ENCODE assay signal across 7 cellular contexts in the genomic region with DNA sequence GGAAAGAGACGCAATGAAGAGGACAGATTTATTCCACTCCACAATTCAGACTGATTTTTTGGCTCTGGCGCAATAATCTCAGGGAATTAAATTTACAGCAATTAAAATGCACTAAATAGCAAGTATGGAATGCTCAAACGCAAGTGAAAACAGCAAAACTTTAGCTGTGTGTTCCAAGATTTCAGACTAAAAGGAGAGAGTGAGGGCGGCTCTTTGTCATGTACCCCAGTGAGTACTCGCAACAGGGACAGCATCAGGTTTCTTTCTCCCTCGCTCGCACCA. TPM values are rescaled to one million over a fixed set of nuclear protein-coding genes. Genes with fewer than 3 reads are reported as not detected.
DNase-seq lines count a peak whose midpoint lies in the region; ATAC-seq and TF ChIP-seq lines count a peak whose summit lies in the region.

No MANE protein-coding gene starts in this region.

- peak overlapping the region; percentile 93 for H3K4me3 Mint-ChIP-seq in activated CD8-positive, alpha-beta T cell treated with anti-CD3 and anti-CD28 coated beads, Interleukin-2, amount 10 ng/mL, durations not matched to agents 7 days and 5 days
- peak overlapping the region; percentile 100 for H3K4me3 Mint-ChIP-seq in stimulated activated naive B cell treated with anti-CD40 and anti-IgM and Interleukin-4, amounts not matched to agents 10 μg/mL and 1 μg/mL and 100 μg/mL, for 72 hours

- H3K27me3 Mint-ChIP-seq in activated CD8-positive, alpha-beta T cell treated with anti-CD3 and anti-CD28 coated beads, Interleukin-2, amount 10 ng/mL, durations not matched to agents 7 days and 5 days (ENCODE audit: low read depth): peaks cover 12% of the 10 kb centered on the region
- no peaks in the 10 kb centered on the region for H3K27me3 Mint-ChIP-seq in stimulated activated naive B cell treated with anti-CD40 and anti-IgM and Interleukin-4, amounts not matched to agents 10 μg/mL and 1 μg/mL and 100 μg/mL, for 72 hours

- no peak for TF ChIP-seq CTCF in HFF-Myc (IDR thresholded peaks at IDR 0.05; ENCODE audit: low read depth, low read length, missing control alignments)

- H3K9me3 Mint-ChIP-seq in activated CD8-positive, alpha-beta T cell treated with anti-CD3 and anti-CD28 coated beads, Interleukin-2, amount 10 ng/mL, durations not matched to agents 7 days and 5 days (ENCODE audit: insufficient read depth): no peaks in the 10 kb centered on the region
- no peaks in the 10 kb centered on the region for H3K9me3 Mint-ChIP-seq in stimulated activated naive B cell treated with anti-CD40 and anti-IgM and Interleukin-4, amounts not matched to agents 10 μg/mL and 1 μg/mL and 100 μg/mL, for 72 hours

- CTCF ChIA-PET in activated CD8-positive, alpha-beta T cell treated with anti-CD3 and anti-CD28 coated beads, Interleukin-2, amount 10 ng/mL, durations not matched to agents 7 days and 5 days (lab: Charles Lee): no interaction called here

- peaks cover 2% of the 10 kb centered on the region for H3K36me3 Mint-ChIP-seq in activated CD8-positive, alpha-beta T cell treated with anti-CD3 and anti-CD28 coated beads, Interleukin-2, amount 10 ng/mL, durations not matched to agents 7 days and 5 days (ENCODE audit: low read depth)
- H3K36me3 Mint-ChIP-seq in stimulated activated naive B cell treated with anti-CD40 and anti-IgM and Interleukin-4, amounts not matched to agents 10 μg/mL and 1 μg/mL and 100 μg/mL, for 72 hours: peaks cover 0 to 2% of the 10 kb centered on the region in 2 donors

- H3K27ac Mint-ChIP-seq in activated CD8-positive, alpha-beta T cell treated with anti-CD3 and anti-CD28 coated beads, Interleukin-2, amount 10 ng/mL, durations not matched to agents 7 days and 5 days: peak overlapping the region; percentile 88
- peak overlapping the region; percentile 97 for H3K27ac Mint-ChIP-seq in stimulated activated naive B cell treated with anti-CD40 and anti-IgM and Interleukin-4, amounts not matched to agents 10 μg/mL and 1 μg/mL and 100 μg/mL, for 72 hours

- H3K4me3 ChIP-seq in HFF-Myc (replicated peaks; ENCODE audit: low read depth, low read length) (peak overlapping the region; percentile 64), iPS-18c (ENCODE audit: insufficient read depth, low read depth, low read length) (peak overlapping the region; percentile 71)

- no peak for DNase-seq in HFF-Myc (ENCODE audit: extremely low read depth, low read depth)
- DNase-seq in activated CD8-positive, alpha-beta T cell treated with anti-CD3 and anti-CD28 coated beads, Interleukin-2, amount 10 ng/mL, durations not matched to agents 7 days and 5 days: no peak
- no peak for DNase-seq in stimulated activated naive B cell treated with anti-CD40 and anti-IgM and Interleukin-4, amounts not matched to agents 10 μg/mL and 1 μg/mL and 100 μg/mL, for 72 hours
- no peak for DNase-seq in kidney tubule cell (ENCODE audit: low spot score)
- DNase-seq in NCI-H446 (lab: John Stamatoyannopoulos, UW): no peak

- ATAC-seq in activated CD8-positive, alpha-beta T cell treated with anti-CD3 and anti-CD28 coated beads, Interleukin-2, amount 10 ng/mL, durations not matched to agents 7 days and 5 days: no peak
- no peak for ATAC-seq in stimulated activated naive B cell treated with anti-CD40 and anti-IgM and Interleukin-4, amounts not matched to agents 10 μg/mL and 1 μg/mL and 100 μg/mL, for 72 hours (replicated peaks)
- no peak for ATAC-seq in HG03520 (IDR thresholded peaks at IDR 0.05; ENCODE audit: unreplicated experiment)

- POLR2A ChIA-PET in activated CD8-positive, alpha-beta T cell treated with anti-CD3 and anti-CD28 coated beads, Interleukin-2, amount 10 ng/mL, durations not matched to agents 7 days and 5 days (lab: Charles Lee): interaction anchor here (0.8 kb wide), 1 partner anchor 183 kb away, joined by 4 read pairs; no protein-coding TSS in a partner anchor

- H3K4me1 Mint-ChIP-seq in activated CD8-positive, alpha-beta T cell treated with anti-CD3 and anti-CD28 coated beads, Interleukin-2, amount 10 ng/mL, durations not matched to agents 7 days and 5 days (ENCODE audit: low read depth): peaks cover 24% of the 10 kb centered on the region
- peaks cover 14 to 30% of the 10 kb centered on the region in 2 donors for H3K4me1 Mint-ChIP-seq in stimulated activated naive B cell treated with anti-CD40 and anti-IgM and Interleukin-4, amounts not matched to agents 10 μg/mL and 1 μg/mL and 100 μg/mL, for 72 hours

- H3K9me3 ChIP-seq in iPS-18c (ENCODE audit: control insufficient read depth, insufficient read depth, low read length): no peaks in the 10 kb centered on the region

RNA-seq across cellular contexts. Expression of gene ROCK2, which starts 1.2 kb away (rescaled TPM):
- 10 to 100 TPM; 14.0 to 14.6 TPM for total RNA-seq in activated CD8-positive, alpha-beta T cell treated with anti-CD3 and anti-CD28 coated beads, Interleukin-2, amount 10 ng/mL, durations not matched to agents 7 days and 5 days
